18 cellular contexts compared by ENCODE assay signal in genomic region chr11:61454520-61454919, GRCh38. TPM values are rescaled to one million over a fixed set of nuclear protein-coding genes. Genes with fewer than 3 reads are reported as not detected.
"Had no signal": no experiment of that assay in that cellular context is flagged by ENCODE, and none has a peak within 500 bp of the region (broad histone marks: within the 10 kb centered on the region; RNA-seq: fewer than 3 reads in every experiment).

No MANE protein-coding gene starts in this region.

- H3K4me1 Mint-ChIP-seq: activated B cell treated with CpG ODN at 0.5 μM for 24 hours had no signal

- H3K27me3 Mint-ChIP-seq: activated B cell treated with CpG ODN at 0.5 μM for 24 hours; activated CD4-positive, alpha-beta T cell treated with anti-CD3 and anti-CD28 coated beads, Interleukin-2, amount 10 ng/mL, durations not matched to agents 24 days and 14 days; activated naive CD8-positive, alpha-beta T cell; stimulated activated naive B cell treated with anti-CD40 and anti-IgM and Interleukin-4, amounts not matched to agents 10 μg/mL and 1 μg/mL and 100 μg/mL, for 72 hours had no signal

- H3K27ac Mint-ChIP-seq: activated B cell treated with CpG ODN at 0.5 μM for 24 hours; activated CD4-positive, alpha-beta T cell treated with anti-CD3 and anti-CD28 coated beads, Interleukin-2, amount 10 ng/mL, durations not matched to agents 24 days and 14 days; activated naive CD8-positive, alpha-beta T cell; stimulated activated naive B cell treated with anti-CD40 and anti-IgM and Interleukin-4, amounts not matched to agents 10 μg/mL and 1 μg/mL and 100 μg/mL, for 72 hours had no signal

- H3K4me3 Mint-ChIP-seq: activated B cell treated with CpG ODN at 0.5 μM for 24 hours; activated CD4-positive, alpha-beta T cell treated with anti-CD3 and anti-CD28 coated beads, Interleukin-2, amount 10 ng/mL, durations not matched to agents 24 days and 14 days; activated naive CD8-positive, alpha-beta T cell; stimulated activated naive B cell treated with anti-CD40 and anti-IgM and Interleukin-4, amounts not matched to agents 10 μg/mL and 1 μg/mL and 100 μg/mL, for 72 hours had no signal

- H3K9me3 Mint-ChIP-seq: activated B cell treated with CpG ODN at 0.5 μM for 24 hours; activated CD4-positive, alpha-beta T cell treated with anti-CD3 and anti-CD28 coated beads, Interleukin-2, amount 10 ng/mL, durations not matched to agents 24 days and 14 days; stimulated activated naive B cell treated with anti-CD40 and anti-IgM and Interleukin-4, amounts not matched to agents 10 μg/mL and 1 μg/mL and 100 μg/mL, for 72 hours had no signal

- H3K4me3 ChIP-seq: dorsolateral prefrontal cortex, esophagus squamous epithelium, right lobe of liver, transverse colon had no signal

- H3K27me3 ChIP-seq: brain microvascular endothelial cell, dorsolateral prefrontal cortex, esophagus squamous epithelium, neutrophil, right lobe of liver, transverse colon had no signal

- H3K4me1 ChIP-seq: right lobe of liver had no signal

- ATAC-seq: stimulated activated naive B cell treated with anti-CD40 and anti-IgM and Interleukin-4, amounts not matched to agents 10 μg/mL and 1 μg/mL and 100 μg/mL, for 72 hours had no signal

- DNase-seq: activated B cell treated with CpG ODN at 0.5 μM for 24 hours; activated CD4-positive, alpha-beta T cell treated with anti-CD3 and anti-CD28 coated beads, Interleukin-2, amount 10 ng/mL, durations not matched to agents 24 days and 14 days; activated effector memory CD4-positive, alpha-beta T cell treated with Interleukin-2 at 50 U/mL for 16 hours; activated T-cell treated with anti-CD3 and anti-CD28 coated beads, Interleukin-2, amount 50 U/mL, for 1 hour; amygdala; brain microvascular endothelial cell; dorsolateral prefrontal cortex; esophagus squamous epithelium; foreskin fibroblast; islet precursor cell; right lobe of liver; stimulated activated CD4-positive, alpha-beta T cell treated with anti-CD3 and anti-CD28 coated beads, Interleukin-2, amount 100 ng/mL, for 24 hours; stimulated activated naive B cell treated with anti-CD40 and anti-IgM and Interleukin-4, amounts not matched to agents 10 μg/mL and 1 μg/mL and 100 μg/mL, for 72 hours; substantia nigra; transverse colon had no signal

- H3K27ac ChIP-seq: brain microvascular endothelial cell, esophagus squamous epithelium, neutrophil, right lobe of liver had no signal

- H3K36me3 ChIP-seq: right lobe of liver, transverse colon had no signal

- H3K9me3 ChIP-seq: esophagus squamous epithelium, neutrophil, right lobe of liver, transverse colon had no signal

RNA-seq across cellular contexts. Expression of gene LRRC10B, which starts 54.0 kb away (rescaled TPM):
- total RNA-seq: activated B cell treated with CpG ODN at 0.5 μM for 24 hours; right lobe of liver; T-helper 1 cell treated with Interleukin-12 subunit alpha and Interleukin-12 subunit beta and Interleukin-4 antibody, amounts not matched to agents 30 ng/mL and 1 ng/mL, for 36 hours had no signal
